9 cellular contexts compared by ENCODE assay signal in the genomic region with DNA sequence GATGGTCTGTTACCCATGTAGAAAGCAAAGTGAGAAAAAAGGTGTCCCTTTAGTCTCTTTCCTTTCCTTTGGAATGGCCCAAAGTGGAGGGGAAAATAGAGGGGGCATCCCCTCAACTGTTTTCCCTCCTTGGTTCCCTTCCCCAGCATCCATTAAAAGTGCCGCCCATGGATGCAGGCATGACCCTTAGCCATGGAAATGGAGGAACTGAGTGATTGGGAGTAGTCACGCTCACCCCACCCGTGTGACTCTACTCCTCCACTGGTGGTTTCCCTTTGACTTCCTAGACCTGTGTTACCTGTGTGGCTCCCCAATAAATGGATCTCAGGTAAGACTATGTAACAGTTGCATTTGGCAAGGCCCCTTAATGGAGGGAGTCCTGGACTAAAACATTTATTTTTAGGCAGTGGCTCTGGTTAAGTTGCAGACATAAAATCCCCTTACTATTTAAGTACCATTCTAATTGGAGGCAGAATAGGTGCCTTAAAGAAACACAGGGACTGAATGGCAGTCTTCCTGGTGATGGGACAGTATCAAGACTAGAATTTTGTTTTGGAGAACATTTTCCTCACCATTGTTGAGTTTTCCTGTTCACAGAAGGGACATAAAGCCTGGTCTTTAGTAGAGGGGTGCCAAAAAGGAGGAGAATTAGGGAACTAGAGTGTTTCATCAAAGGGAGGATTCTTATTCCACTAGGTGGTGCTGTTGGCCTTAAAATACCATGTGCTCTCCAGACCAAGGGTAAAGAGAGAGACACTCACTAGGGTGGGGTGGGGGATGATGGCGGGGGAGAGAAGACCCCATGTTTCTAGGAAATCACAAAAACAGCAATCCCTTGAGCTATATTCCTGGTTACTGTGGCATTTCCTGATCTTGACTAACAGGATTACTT. TPM values are rescaled to one million over a fixed set of nuclear protein-coding genes. Genes with fewer than 3 reads are reported as not detected.
DNase-seq lines count a peak whose midpoint lies in the region; ATAC-seq and TF ChIP-seq lines count a peak whose summit lies in the region.
"Had no signal": no experiment of that assay in that cellular context is flagged by ENCODE, and none has a peak within 500 bp of the region (broad histone marks: within the 10 kb centered on the region; RNA-seq: fewer than 3 reads in every experiment).

No MANE protein-coding gene starts in this region.

- no peaks in the 10 kb centered on the region for H3K36me3 ChIP-seq in HEK293 (ENCODE audit: control insufficient read depth in 2 of 2, insufficient read depth in 1 of 2, low read length in 2 of 2)
- no peaks in the 10 kb centered on the region for H3K36me3 ChIP-seq in SJCRH30
- H3K36me3 ChIP-seq in iPS DF 6.9 (ENCODE audit: control insufficient read depth, insufficient read depth, low read length) = no peaks in the 10 kb centered on the region

- H3K27me3 ChIP-seq in SJCRH30 (no peaks in the 10 kb centered on the region), iPS DF 6.9 (ENCODE audit: control insufficient read depth, insufficient read depth, low read length) (no peaks in the 10 kb centered on the region)

- WGBS in iPS DF 6.9 (ENCODE audit: insufficient coverage, insufficient read length) = no CpG with 5 or more reads among the region's 4 CpGs

- ATAC-seq in HG03196 (IDR thresholded peaks at IDR 0.05; ENCODE audit: unreplicated experiment) = no peak
- ATAC-seq in HG02973 (IDR thresholded peaks at IDR 0.05; ENCODE audit: unreplicated experiment) = no peak

- POLR2A ChIA-PET in HEK293 (lab: Yijun Ruan, JAX) = no interaction called here

- H3K9me3 ChIP-seq in HEK293 (ENCODE audit: control insufficient read depth, insufficient read depth, low read depth, low read length) = no peaks in the 10 kb centered on the region
- peaks cover 13% of the 10 kb centered on the region for H3K9me3 ChIP-seq in SJCRH30 (replicated peaks)
- H3K9me3 ChIP-seq in iPS DF 6.9 (ENCODE audit: control insufficient read depth, insufficient read depth, low read length) = peaks cover 12% of the 10 kb centered on the region

- CTCF ChIA-PET in HEK293 (lab: Yijun Ruan, JAX) = interaction anchor here (0.5 to 3.3 kb wide), 12 partner anchors 9 to 975 kb away, joined by 3 to 15 read pairs (median 4); a partner anchor contains a TSS

- H3K4me3 ChIP-seq in HEK293 (ENCODE audit: low read depth, low read length) (no peak overlapping the region), SJCRH30 (no peak overlapping the region), iPS DF 6.9 (ENCODE audit: low read length) (no peak overlapping the region)

- H3K4me1 ChIP-seq in HEK293 (ENCODE audit: control insufficient read depth, insufficient read depth, low read length) (no peaks in the 10 kb centered on the region), SJCRH30 (no peaks in the 10 kb centered on the region), iPS DF 6.9 (ENCODE audit: control insufficient read depth, insufficient read depth, low read length) (no peaks in the 10 kb centered on the region)

- in situ Hi-C loops in Caki2 (cut with HindIII; ENCODE audit: low pct_unique_long_range_greater_than_20kb, low sequenced_read_pairs) = no loop called here

- TF ChIP-seq CTCF in HEK293 (tag by site-specific recombination; IDR thresholded peaks at IDR 0.05) = no peak

- DNase-seq in Caki2 (ENCODE audit: low read depth) = peak; percentile 21
- DNase-seq in SJCRH30 = peak; percentile 19 to 76
- DNase-seq in iPS DF 6.9 (ENCODE audit: low read depth, low spot score) = peak; percentile 5
- no peak for DNase-seq in ecto neural progenitor cell (ENCODE audit: low spot score)
- DNase-seq in D341Med (ENCODE audit: low spot score) = no peak
- DNase-seq: activated CD4-positive, CD25-positive, alpha-beta regulatory T cell had no signal

- no peak overlapping the region for H3K27ac ChIP-seq in HEK293 (ENCODE audit: extremely low read depth, low read depth, low read length)
- no peak overlapping the region for H3K27ac ChIP-seq in SJCRH30
- no peak overlapping the region for H3K27ac ChIP-seq in iPS DF 6.9 (ENCODE audit: low read length)

TF ChIP-seq in HEK293, 187 proteins besides CTCF, POLR2A, EP300 and RAD21 (continues in another document):
- TF ChIP-seq ZNF394 (tag by site-specific recombination; IDR thresholded peaks at IDR 0.05; ENCODE audit: borderline replicate concordance) (no peak), SETDB1 (IDR thresholded peaks at IDR 0.05; ENCODE audit: insufficient read length, low read length) (peak; percentile 98), ZBTB48 (tag by site-specific recombination; IDR thresholded peaks at IDR 0.05) (no peak), ZNF626 (tag by site-specific recombination; IDR thresholded peaks at IDR 0.05) (peak; percentile 95), TRIM28 (IDR thresholded peaks at IDR 0.05; ENCODE audit: borderline replicate concordance, low read length) (peak; percentile 99; the same call in 1 of the 2 replicates), ZNF654 (tag by site-specific recombination; IDR thresholded peaks at IDR 0.05; ENCODE audit: low read depth) (peak; percentile 58), ZNF768 (tag by site-specific recombination; IDR thresholded peaks at IDR 0.05) (no peak), ZNF549 (tag by site-specific recombination; IDR thresholded peaks at IDR 0.05) (peak; percentile 27; the same call in 1 of the 2 replicates), ZNF202 (tag by site-specific recombination; IDR thresholded peaks at IDR 0.05; ENCODE audit: borderline replicate concordance) (no peak), ZNF510 (tag by site-specific recombination; IDR thresholded peaks at IDR 0.05; ENCODE audit: insufficient replicate concordance) (peak; percentile 10)
- TF ChIP-seq, protein P1, sequence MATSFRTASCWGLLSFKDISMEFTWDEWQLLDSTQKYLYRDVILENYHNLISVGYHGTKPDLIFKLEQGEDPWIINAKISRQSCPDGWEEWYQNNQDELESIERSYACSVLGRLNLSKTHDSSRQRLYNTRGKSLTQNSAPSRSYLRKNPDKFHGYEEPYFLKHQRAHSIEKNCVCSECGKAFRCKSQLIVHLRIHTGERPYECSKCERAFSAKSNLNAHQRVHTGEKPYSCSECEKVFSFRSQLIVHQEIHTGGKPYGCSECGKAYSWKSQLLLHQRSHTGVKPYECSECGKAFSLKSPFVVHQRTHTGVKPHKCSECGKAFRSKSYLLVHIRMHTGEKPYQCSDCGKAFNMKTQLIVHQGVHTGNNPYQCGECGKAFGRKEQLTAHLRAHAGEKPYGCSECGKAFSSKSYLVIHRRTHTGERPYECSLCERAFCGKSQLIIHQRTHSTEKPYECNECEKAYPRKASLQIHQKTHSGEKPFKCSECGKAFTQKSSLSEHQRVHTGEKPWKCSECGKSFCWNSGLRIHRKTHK (tag by site-specific recombination; IDR thresholded peaks at IDR 0.05) = 0 out of 2 replicates have a peak, but pooled peaks have one; percentile 17
- TF ChIP-seq, protein P2, sequence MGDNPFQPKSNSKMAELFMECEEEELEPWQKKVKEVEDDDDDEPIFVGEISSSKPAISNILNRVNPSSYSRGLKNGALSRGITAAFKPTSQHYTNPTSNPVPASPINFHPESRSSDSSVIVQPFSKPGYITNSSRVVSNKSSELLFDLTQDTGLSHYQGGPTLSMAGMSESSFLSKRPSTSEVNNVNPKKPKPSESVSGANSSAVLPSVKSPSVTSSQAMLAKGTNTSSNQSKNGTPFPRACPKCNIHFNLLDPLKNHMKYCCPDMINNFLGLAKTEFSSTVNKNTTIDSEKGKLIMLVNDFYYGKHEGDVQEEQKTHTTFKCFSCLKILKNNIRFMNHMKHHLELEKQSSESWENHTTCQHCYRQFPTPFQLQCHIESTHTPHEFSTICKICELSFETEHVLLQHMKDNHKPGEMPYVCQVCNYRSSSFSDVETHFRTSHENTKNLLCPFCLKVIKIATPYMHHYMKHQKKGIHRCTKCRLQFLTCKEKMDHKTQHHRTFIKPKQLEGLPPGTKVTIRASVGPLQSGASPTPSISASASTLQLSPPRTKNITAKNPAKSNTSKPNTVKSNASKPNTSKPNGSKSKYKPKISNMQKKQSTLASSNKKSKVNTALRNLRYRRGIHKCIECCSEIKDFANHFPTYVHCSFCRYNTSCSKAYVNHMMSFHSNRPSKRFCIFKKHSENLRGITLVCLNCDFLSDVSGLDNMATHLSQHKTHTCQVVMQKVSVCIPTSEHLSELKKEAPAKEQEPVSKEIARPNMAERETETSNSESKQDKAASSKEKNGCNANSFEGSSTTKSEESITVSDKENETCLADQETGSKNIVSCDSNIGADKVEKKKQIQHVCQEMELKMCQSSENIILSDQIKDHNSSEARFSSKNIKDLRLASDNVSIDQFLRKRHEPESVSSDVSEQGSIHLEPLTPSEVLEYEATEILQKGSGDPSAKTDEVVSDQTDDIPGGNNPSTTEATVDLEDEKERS (tag by site-specific recombination; IDR thresholded peaks at IDR 0.05) = peak; percentile 97
- TF ChIP-seq, protein P3, sequence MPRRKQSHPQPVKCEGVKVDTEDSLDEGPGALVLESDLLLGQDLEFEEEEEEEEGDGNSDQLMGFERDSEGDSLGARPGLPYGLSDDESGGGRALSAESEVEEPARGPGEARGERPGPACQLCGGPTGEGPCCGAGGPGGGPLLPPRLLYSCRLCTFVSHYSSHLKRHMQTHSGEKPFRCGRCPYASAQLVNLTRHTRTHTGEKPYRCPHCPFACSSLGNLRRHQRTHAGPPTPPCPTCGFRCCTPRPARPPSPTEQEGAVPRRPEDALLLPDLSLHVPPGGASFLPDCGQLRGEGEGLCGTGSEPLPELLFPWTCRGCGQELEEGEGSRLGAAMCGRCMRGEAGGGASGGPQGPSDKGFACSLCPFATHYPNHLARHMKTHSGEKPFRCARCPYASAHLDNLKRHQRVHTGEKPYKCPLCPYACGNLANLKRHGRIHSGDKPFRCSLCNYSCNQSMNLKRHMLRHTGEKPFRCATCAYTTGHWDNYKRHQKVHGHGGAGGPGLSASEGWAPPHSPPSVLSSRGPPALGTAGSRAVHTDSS (tag by site-specific recombination; IDR thresholded peaks at IDR 0.05) = no peak

RNA-seq across cellular contexts. Expression of a gene that starts 25.7 kb away (rescaled TPM):
- total RNA-seq in Caki2 (2014; rRNA removed; shearing (Covaris generic); ENCODE audit: low replicate concordance) = 0.37 and 1.1 TPM in 2 replicates
- not detected in 2 replicates for total RNA-seq in SJCRH30 (2014; rRNA removed; shearing (Covaris generic))

Comparison
In these comparisons a context has a peak if more than half of its experiments do, and no peak if none do; other contexts are left out.
1. DNase-seq: peak in Caki2 (single experiment), SJCRH30 (2 of 2) and iPS DF 6.9 (single experiment); none in ecto neural progenitor cell (single experiment) and D341Med (single experiment).